ENCODE assay signal across 8 cellular contexts in the genomic region with DNA sequence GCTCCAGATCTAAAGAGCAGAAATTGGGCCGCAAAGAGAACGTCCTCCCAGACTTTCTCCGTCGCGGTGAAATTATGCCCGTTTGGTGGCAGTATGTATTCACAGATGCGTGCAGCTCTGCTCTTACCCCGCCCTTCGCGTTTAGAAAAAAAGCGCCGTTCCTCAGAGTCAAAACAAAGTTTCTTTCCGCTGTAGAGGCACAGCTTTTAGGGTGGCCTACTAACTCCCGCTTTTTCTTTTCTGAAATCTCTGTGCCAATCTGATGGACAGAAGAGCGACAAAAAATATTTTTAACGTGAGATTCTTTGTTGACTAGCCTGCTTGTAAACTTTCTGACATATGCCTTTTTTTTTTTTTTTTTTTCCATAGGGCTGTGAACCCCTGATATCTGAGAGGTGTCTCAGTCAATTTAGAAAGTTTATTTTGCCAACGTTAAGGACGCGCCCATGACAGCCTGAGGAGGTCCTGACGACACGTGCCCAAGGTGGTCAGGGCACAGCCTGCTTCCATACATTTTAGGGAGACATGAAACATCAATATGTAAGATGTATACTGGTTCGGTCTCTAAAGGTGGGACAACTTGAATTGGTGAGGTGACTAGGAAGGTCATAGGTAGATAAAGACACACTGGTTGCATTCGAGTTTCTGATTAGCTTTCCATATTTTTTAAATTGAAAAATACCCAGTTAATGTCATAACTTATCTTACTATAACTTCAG. TPM values are rescaled to one million over a fixed set of nuclear protein-coding genes. Genes with fewer than 3 reads are reported as not detected.
DNase-seq lines count a peak whose midpoint lies in the region; ATAC-seq and TF ChIP-seq lines count a peak whose summit lies in the region.
"Not testable (repeated sequence)": the region's sequence is repeated elsewhere in the genome, so short reads cannot be mapped to it uniquely, and the experiment has no call there.

No MANE protein-coding gene starts in this region.

- H3K27ac ChIP-seq in endodermal cell (ENCODE audit: low read depth, low read length) = not testable (repeated sequence)

- DNase-seq in DMS79 (lab: John Stamatoyannopoulos, UW) = peak; percentile 1
- DNase-seq in NT2/D1 (ENCODE audit: low read depth, low spot score) = not testable (repeated sequence)
- DNase-seq in activated CD8-positive, alpha-beta memory T cell treated with anti-CD3 and anti-CD28 coated beads for 24 hours = peak; percentile 75
- peak; percentile 44 for DNase-seq in endodermal cell
- DNase-seq in lung microvascular endothelial cell (ENCODE audit: low read depth in 2 of 2) = peak; percentile 8 to 24
- peak; percentile 50 for DNase-seq in stimulated activated CD8-positive, alpha-beta memory T cell treated with anti-CD3 and anti-CD28 coated beads, Interleukin-4, amount 100 ng/mL, for 48 hours

- H3K4me3 Mint-ChIP-seq in endodermal cell = peak overlapping the region; percentile 49

- H3K9me3 Mint-ChIP-seq in endodermal cell = not testable (repeated sequence)

- not testable (repeated sequence) for H3K36me3 Mint-ChIP-seq in endodermal cell (ENCODE audit: low read depth)

- H3K4me1 ChIP-seq in NT2/D1 (ENCODE audit: insufficient read depth, insufficient read length); endodermal cell (ENCODE audit: control insufficient read depth, insufficient read depth, low read length): not testable (repeated sequence)

- H3K27me3 ChIP-seq in NT2/D1 (ENCODE audit: insufficient read depth, insufficient read length); endodermal cell (ENCODE audit: control insufficient read depth, insufficient read depth, low read length, poor library complexity, severe bottlenecking): not testable (repeated sequence)

- H3K4me3 ChIP-seq in NT2/D1 (ENCODE audit: insufficient read length, low read depth) = not testable (repeated sequence)
- H3K4me3 ChIP-seq in endodermal cell (ENCODE audit: low read length) = peak overlapping the region; percentile 29

- H3K36me3 ChIP-seq in NT2/D1 (ENCODE audit: insufficient read depth, insufficient read length, low read length); endodermal cell (ENCODE audit: control insufficient read depth, insufficient read depth, low read length): not testable (repeated sequence)

- peak overlapping the region; percentile 81 for H3K27ac Mint-ChIP-seq in endodermal cell

- 1 to 11% methylated on average over 3 to 5 of the region's 23 CpGs for WGBS in endodermal cell (ENCODE audit: insufficient coverage in 1 of 2, insufficient read length in 1 of 2), 2 experiments

- not testable (repeated sequence) for H3K27me3 Mint-ChIP-seq in endodermal cell (ENCODE audit: insufficient read depth)

- TF ChIP-seq CTCF in endodermal cell (conservative IDR thresholded peaks at IDR 0.05) = not testable (repeated sequence)

- peak; percentile 44 for ATAC-seq in GM21529 (IDR thresholded peaks at IDR 0.05; ENCODE audit: unreplicated experiment)
- peak; percentile 31 for ATAC-seq in HG03469 (IDR thresholded peaks at IDR 0.05; ENCODE audit: unreplicated experiment)

- peak overlapping the region; percentile 42 for H3K9ac ChIP-seq in NT2/D1 (ENCODE audit: insufficient read length, low read depth)
- H3K9ac ChIP-seq in endodermal cell (ENCODE audit: extremely low read depth, low read length, poor library complexity, severe bottlenecking) = not testable (repeated sequence)

- not testable (repeated sequence) for H3K9me3 ChIP-seq in NT2/D1 (ENCODE audit: insufficient read depth, low read length); endodermal cell (ENCODE audit: control insufficient read depth, low read length)

- H3K4me1 Mint-ChIP-seq in endodermal cell = peaks cover 19% of the 10 kb centered on the region

RNA-seq across cellular contexts. Expression of gene PBDC1, which starts 27.1 kb away (rescaled TPM):
- 10 to 100 TPM; 37.9 to 40.6 TPM for total RNA-seq in endodermal cell
- polyA plus RNA-seq in endodermal cell (2013, experiment 1 of 2) = 28.1 TPM
- polyA plus RNA-seq in endodermal cell (2013, experiment 2 of 2) = 27.6 TPM
- total RNA-seq in lung microvascular endothelial cell = 15.3 and 15.9 TPM in 2 replicates
